ENCODE assay signal across 8 cellular contexts in the genomic region with DNA sequence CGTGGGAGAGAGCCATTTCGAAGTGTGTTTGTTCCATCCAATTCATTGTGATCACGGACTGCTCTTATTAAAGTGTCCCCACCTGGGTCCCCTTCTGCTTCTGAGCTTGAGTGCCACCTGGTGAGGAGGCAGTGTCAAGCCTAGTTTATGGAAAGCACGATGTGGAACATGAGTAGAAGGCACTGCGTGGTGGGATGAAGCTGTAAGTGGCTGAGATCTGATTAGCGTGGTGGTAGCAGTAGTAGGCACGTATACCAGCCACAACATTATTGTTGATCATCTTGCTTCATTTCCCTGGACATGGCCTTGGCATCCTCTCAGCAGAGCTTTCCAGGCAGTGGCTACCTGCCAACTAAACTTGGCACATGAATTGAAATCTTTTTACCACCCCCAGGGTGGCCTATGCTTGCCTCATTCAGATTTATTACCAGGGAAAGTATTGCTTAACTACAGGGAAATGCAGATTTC. TPM values are rescaled to one million over a fixed set of nuclear protein-coding genes. Genes with fewer than 3 reads are reported as not detected.
A peak's percentile ranks its signal among the peaks of the same experiment; 100 is the strongest.
DNase-seq lines count a peak whose midpoint lies in the region; ATAC-seq and TF ChIP-seq lines count a peak whose summit lies in the region.

No MANE protein-coding gene starts in this region.

- H3K27ac ChIP-seq in adrenal gland = no peak overlapping the region
- peak overlapping the region in 1 of 3 donors; percentile 32 for H3K27ac ChIP-seq in right lobe of liver
- no peak overlapping the region for H3K27ac ChIP-seq in esophagus muscularis mucosa (replicated peaks in 1 of 4)

- H3K27me3 ChIP-seq in adrenal gland = no peaks in the 10 kb centered on the region
- no peaks in the 10 kb centered on the region for H3K27me3 ChIP-seq in right lobe of liver
- H3K27me3 ChIP-seq in esophagus muscularis mucosa = no peaks in the 10 kb centered on the region

- TF ChIP-seq EP300 in esophagus muscularis mucosa (IDR thresholded peaks at IDR 0.05) = no peak

- H3K36me3 ChIP-seq in adrenal gland (replicated peaks in 1 of 2) (no peaks in the 10 kb centered on the region), right lobe of liver (no peaks in the 10 kb centered on the region), esophagus muscularis mucosa (peaks cover 0 to 14% (median 0%) of the 10 kb centered on the region in 4 donors)

- TF ChIP-seq CTCF in adrenal gland (IDR thresholded peaks at IDR 0.05) (no peak), right lobe of liver (IDR thresholded peaks at IDR 0.05) (no peak), esophagus muscularis mucosa (IDR thresholded peaks at IDR 0.05) (no peak)

- peak; percentile 74 for DNase-seq in Ammon's horn (ENCODE audit: low spot score)
- DNase-seq in HT1080 (ENCODE audit: low read depth) = peak; percentile 48
- DNase-seq in adrenal gland = peak; percentile 76 to 85 (median 81)
- peak; percentile 48 to 81 (median 64) for DNase-seq in right lobe of liver
- no peak for DNase-seq in esophagus muscularis mucosa (ENCODE audit: extremely low spot score)
- no peak for DNase-seq in foreskin melanocyte

- H3K9me3 ChIP-seq in adrenal gland (replicated peaks in 1 of 3) = no peaks in the 10 kb centered on the region
- H3K9me3 ChIP-seq in right lobe of liver = no peaks in the 10 kb centered on the region
- no peaks in the 10 kb centered on the region for H3K9me3 ChIP-seq in esophagus muscularis mucosa

- H3K4me3 ChIP-seq in adrenal gland = no peak overlapping the region
- H3K4me3 ChIP-seq in right lobe of liver = no peak overlapping the region
- H3K4me3 ChIP-seq in esophagus muscularis mucosa = no peak overlapping the region

- ATAC-seq in GM19328 (IDR thresholded peaks at IDR 0.05; ENCODE audit: unreplicated experiment) = peak; percentile 52
- peak; percentile 86 to 93 (median 92) for ATAC-seq in right lobe of liver
- no peak for ATAC-seq in HG02870 (IDR thresholded peaks at IDR 0.05; ENCODE audit: unreplicated experiment)

- TF ChIP-seq POLR2A in adrenal gland (IDR thresholded peaks at IDR 0.05) (no peak), right lobe of liver (IDR thresholded peaks at IDR 0.05) (no peak), esophagus muscularis mucosa (IDR thresholded peaks at IDR 0.05; ENCODE audit: low read depth) (no peak)

- peaks cover 5 to 9% of the 10 kb centered on the region in 2 donors for H3K4me1 ChIP-seq in adrenal gland (replicated peaks in 1 of 2)
- H3K4me1 ChIP-seq in right lobe of liver = peaks cover 0 to 13% (median 5%) of the 10 kb centered on the region in 4 donors
- H3K4me1 ChIP-seq in esophagus muscularis mucosa = peaks cover 9 to 13% (median 11%) of the 10 kb centered on the region in 4 donors

- 48 to 60% (median 55%) methylated on average over 5 to 7 of the region's 7 CpGs for WGBS in adrenal gland, 4 donors
- 20% methylated on average over 7 of the region's 7 CpGs for WGBS in right lobe of liver (ENCODE audit: insufficient coverage, low coverage, low lambda C conversion rate, missing lambda C conversion rate)
- 53% methylated on average over 7 of the region's 7 CpGs for WGBS in esophagus muscularis mucosa

- intact Hi-C loops in adrenal gland (cut with DNase I) = no loop called here
- intact Hi-C loops in right lobe of liver (cut with DNase I) = no loop called here
- intact Hi-C loops in esophagus muscularis mucosa (cut with DNase I) = no loop called here

RNA-seq across cellular contexts. Expression of a gene that starts 46.4 kb away (rescaled TPM):
- 106 and 121 TPM in 2 replicates for total RNA-seq in HT1080 (2014; rRNA removed; shearing (Covaris generic))
- 57.1 and 65.7 TPM in 2 replicates for polyA plus RNA-seq in HT1080 (2015; cell fraction: cytosol; rRNA removed)
- polyA plus RNA-seq in HT1080 (2015; cell fraction: nucleus; rRNA removed) = 88.6 and 89.7 TPM in 2 replicates
- 1 to 10 TPM in 4 of 8 donors, under 1 TPM in 4; 0.12 to 2.4 (median 0.91) TPM for total RNA-seq in adrenal gland
- 1 to 10 TPM in 1 of 3 donors, under 1 TPM in 2; 0.64 to 4.6 (median 0.75) TPM for polyA plus RNA-seq in adrenal gland
- 1 to 10 TPM; 5.1 to 9.0 (median 5.7) TPM for total RNA-seq in right lobe of liver
- 1 to 10 TPM; 3.7 to 7.5 (median 5.4) TPM for total RNA-seq in esophagus muscularis mucosa

Comparison
In these comparisons a context has a peak if more than half of its experiments do, and no peak if none do; other contexts are left out.
1. DNase-seq: peak in Ammon's horn (single experiment), HT1080 (single experiment), adrenal gland (7 of 7) and right lobe of liver (3 of 3); none in esophagus muscularis mucosa (single experiment) and foreskin melanocyte (single experiment).
2. RNA of a gene that starts 46.4 kb away (total RNA-seq): 106 to 121 TPM in HT1080; 3.7 to 7.5 TPM in esophagus muscularis mucosa, 5.1 to 9.0 TPM in right lobe of liver and 0.12 to 2.4 TPM in adrenal gland; every median in the first group is over 10 times any median in the second.